12 cellular contexts compared by ENCODE assay signal in genomic region chr3:125968701-125969592, GRCh38. TPM values are rescaled to one million over a fixed set of nuclear protein-coding genes. Genes with fewer than 3 reads are reported as not detected.
DNase-seq lines count a peak whose midpoint lies in the region; ATAC-seq and TF ChIP-seq lines count a peak whose summit lies in the region.
"Not testable (repeated sequence)": the region's sequence is repeated elsewhere in the genome, so short reads cannot be mapped to it uniquely, and the experiment has no call there.
"Had no signal": no experiment of that assay in that cellular context is flagged by ENCODE, and none has a peak within 500 bp of the region (broad histone marks: within the 10 kb centered on the region; RNA-seq: fewer than 3 reads in every experiment).

TSS of gene ROPN1B (plus strand) at chr3:125969178. CDS start at chr3:125972055, 2,877 bp downstream.

- H3K23ac ChIP-seq in IMR-90 (ENCODE audit: low read depth, low read length): not testable (repeated sequence)

- not testable (repeated sequence) for H2BK120ac ChIP-seq in IMR-90 (ENCODE audit: low read depth, low read length)

- not testable (repeated sequence) for H2BK20ac ChIP-seq in IMR-90 (ENCODE audit: low read depth, low read length)

- H3K9me3 ChIP-seq in IMR-90 (ENCODE audit: control insufficient read depth, insufficient read depth, low read length): not testable (repeated sequence)

- TF ChIP-seq CTCF in Calu3 (IDR thresholded peaks at IDR 0.05; ENCODE audit: unreplicated experiment); IMR-90 (conservative IDR thresholded peaks at IDR 0.05; ENCODE audit: low read depth, low read length); activated B cell treated with CpG ODN at 0.5 μM for 24 hours (IDR thresholded peaks at IDR 0.05); endothelial cell (IDR thresholded peaks at IDR 0.05; ENCODE audit: unreplicated experiment); nephron progenitor cell (IDR thresholded peaks at IDR 0.05): not testable (repeated sequence)

- not testable (repeated sequence) for H3K14ac ChIP-seq in IMR-90 (replicated peaks; ENCODE audit: low read depth, low read length)

- H3K4me1 Mint-ChIP-seq in Calu3 (ENCODE audit: low read depth, unreplicated experiment); activated B cell treated with CpG ODN at 0.5 μM for 24 hours; activated naive CD4-positive, alpha-beta T cell treated with anti-CD3 and anti-CD28 coated beads, Interleukin-2, amount 10 ng/mL, durations not matched to agents 7 days and 5 days; endothelial cell (ENCODE audit: unreplicated experiment); nephron progenitor cell; stimulated activated naive CD8-positive, alpha-beta T cell treated with anti-CD3 and anti-CD28 coated beads, Interleukin-15, amount 100 ng/mL, for 72 hours: not testable (repeated sequence)

- POLR2A ChIA-PET in IMR-90 (lab: Charles Lee; ENCODE audit: unreplicated experiment); activated B cell treated with CpG ODN at 0.5 μM for 24 hours (lab: Charles Lee): not testable (repeated sequence)

- H3K27ac ChIP-seq in IMR-90 (ENCODE audit: insufficient read depth, low read length): not testable (repeated sequence)

- H3K56ac ChIP-seq in IMR-90 (ENCODE audit: extremely low read depth, insufficient read depth, low read length): not testable (repeated sequence)

- not testable (repeated sequence) for H2AFZ ChIP-seq in IMR-90 (replicated peaks; ENCODE audit: low read length, poor library complexity)

- intact Hi-C loops in Calu3 (cut with micrococcal nuclease; ENCODE audit: unreplicated experiment); IMR-90 (cut with micrococcal nuclease); activated B cell treated with CpG ODN at 0.5 μM for 24 hours (cut with micrococcal nuclease); left colon (cut with DNase I, micrococcal nuclease): not testable (repeated sequence)

- not testable (repeated sequence) for H3K9me3 Mint-ChIP-seq in Calu3 (ENCODE audit: low read depth, unreplicated experiment); activated B cell treated with CpG ODN at 0.5 μM for 24 hours; activated naive CD4-positive, alpha-beta T cell treated with anti-CD3 and anti-CD28 coated beads, Interleukin-2, amount 10 ng/mL, durations not matched to agents 7 days and 5 days; endothelial cell (ENCODE audit: unreplicated experiment); nephron progenitor cell; stimulated activated naive CD8-positive, alpha-beta T cell treated with anti-CD3 and anti-CD28 coated beads, Interleukin-15, amount 100 ng/mL, for 72 hours

- H3K27me3 Mint-ChIP-seq in Calu3 (ENCODE audit: unreplicated experiment) (peaks cover 21% of the 10 kb centered on the region), activated B cell treated with CpG ODN at 0.5 μM for 24 hours (peaks cover 20% of the 10 kb centered on the region), nephron progenitor cell (ENCODE audit: low read depth, poor library complexity) (peaks cover 38% of the 10 kb centered on the region)
- H3K27me3 Mint-ChIP-seq in activated naive CD4-positive, alpha-beta T cell treated with anti-CD3 and anti-CD28 coated beads, Interleukin-2, amount 10 ng/mL, durations not matched to agents 7 days and 5 days: peaks cover 27% of the 10 kb centered on the region
- H3K27me3 Mint-ChIP-seq in endothelial cell (ENCODE audit: unreplicated experiment): not testable (repeated sequence)
- H3K27me3 Mint-ChIP-seq in stimulated activated naive CD8-positive, alpha-beta T cell treated with anti-CD3 and anti-CD28 coated beads, Interleukin-15, amount 100 ng/mL, for 72 hours: peaks cover 31% of the 10 kb centered on the region

- in situ Hi-C loops in IMR-90 (cut with MboI; ENCODE audit: low sequenced_read_pairs): loop anchor here (25.0 kb wide), 1 partner anchor 418 kb away; the partner anchor contains the start of gene CFAP100

- CTCF ChIA-PET in Calu3 (lab: Charles Lee); IMR-90 (lab: Yijun Ruan, JAX); activated B cell treated with CpG ODN at 0.5 μM for 24 hours (lab: Charles Lee); activated naive CD4-positive, alpha-beta T cell treated with anti-CD3 and anti-CD28 coated beads, Interleukin-2, amount 10 ng/mL, durations not matched to agents 7 days and 5 days (lab: Charles Lee): not testable (repeated sequence)

- H3K9me1 ChIP-seq in IMR-90 (ENCODE audit: insufficient read depth, low read length): not testable (repeated sequence)

- not testable (repeated sequence) for H4K8ac ChIP-seq in IMR-90 (ENCODE audit: low read depth in 2 of 2, low read length in 2 of 2)

- H3K27me3 ChIP-seq in IMR-90 (ENCODE audit: control insufficient read depth, insufficient read depth, low read length): peaks cover 31% of the 10 kb centered on the region

- not testable (repeated sequence) for H2AK5ac ChIP-seq in IMR-90 (ENCODE audit: low read depth, low read length)

- not testable (repeated sequence) for H3K36me3 ChIP-seq in IMR-90 (ENCODE audit: control insufficient read depth, insufficient read depth, low read length)

- dilution Hi-C loops in IMR-90 (cut with HindIII; ENCODE audit: low sequenced_read_pairs, unreplicated experiment): not testable (repeated sequence)

- H2AK9ac ChIP-seq in IMR-90 (replicated peaks; ENCODE audit: low read depth, low read length, poor library complexity): not testable (repeated sequence)

- H3K36me3 Mint-ChIP-seq in Calu3 (ENCODE audit: insufficient read depth, unreplicated experiment); activated B cell treated with CpG ODN at 0.5 μM for 24 hours (ENCODE audit: low read depth); activated naive CD4-positive, alpha-beta T cell treated with anti-CD3 and anti-CD28 coated beads, Interleukin-2, amount 10 ng/mL, durations not matched to agents 7 days and 5 days; endothelial cell (ENCODE audit: low read depth, unreplicated experiment); nephron progenitor cell (ENCODE audit: low read depth): not testable (repeated sequence)

- no CpG with 5 or more reads among the region's 50 CpGs for WGBS in IMR-90 (ENCODE audit: extremely low coverage in 2 of 2, insufficient read length in 1 of 2), 2 experiments

- H4K5ac ChIP-seq in IMR-90 (ENCODE audit: low read depth, low read length): not testable (repeated sequence)

- ATAC-seq in IMR-90 (ENCODE audit: low read depth): peak; percentile 63
- peak; percentile 78 for ATAC-seq in activated B cell treated with CpG ODN at 0.5 μM for 24 hours (ENCODE audit: low read depth)
- peak; percentile 84 for ATAC-seq in left colon
- peak; percentile 90 for ATAC-seq in stimulated activated naive CD8-positive, alpha-beta T cell treated with anti-CD3 and anti-CD28 coated beads, Interleukin-15, amount 100 ng/mL, for 72 hours

- not testable (repeated sequence) for TF ChIP-seq POLR2A in IMR-90 (IDR thresholded peaks at IDR 0.05; ENCODE audit: low read depth, low read length)

- H3K4me3 ChIP-seq in IMR-90 (ENCODE audit: insufficient read depth, low read depth, low read length): not testable (repeated sequence)

- not testable (repeated sequence) for H2BK15ac ChIP-seq in IMR-90 (ENCODE audit: low read depth, low read length)

- not testable (repeated sequence) for H3K4me1 ChIP-seq in IMR-90 (ENCODE audit: control insufficient read depth, insufficient read depth, low read length)

- not testable (repeated sequence) for H4K91ac ChIP-seq in IMR-90 (ENCODE audit: insufficient read depth, low read depth, low read length)

- H3K79me1 ChIP-seq in IMR-90 (ENCODE audit: low read depth in 1 of 2, low read length in 2 of 2): not testable (repeated sequence)

- not testable (repeated sequence) for H4K20me1 ChIP-seq in IMR-90 (ENCODE audit: insufficient read depth, low read length)

- H3K4me2 ChIP-seq in IMR-90 (ENCODE audit: low read depth, low read length): not testable (repeated sequence)

- H3K18ac ChIP-seq in IMR-90 (ENCODE audit: low read depth, low read length): not testable (repeated sequence)

- not testable (repeated sequence) for DNase-seq in Calu3; IMR-90; activated B cell treated with CpG ODN at 0.5 μM for 24 hours; activated naive CD4-positive, alpha-beta T cell treated with anti-CD3 and anti-CD28 coated beads, Interleukin-2, amount 10 ng/mL, durations not matched to agents 7 days and 5 days; endothelial cell (ENCODE audit: low spot score); left colon; nephron progenitor cell; stimulated activated naive CD8-positive, alpha-beta T cell treated with anti-CD3 and anti-CD28 coated beads, Interleukin-15, amount 100 ng/mL, for 72 hours

- not testable (repeated sequence) for H3K4ac ChIP-seq in IMR-90 (ENCODE audit: low read depth, low read length)

- not testable (repeated sequence) for H3K27ac Mint-ChIP-seq in Calu3 (ENCODE audit: unreplicated experiment); activated B cell treated with CpG ODN at 0.5 μM for 24 hours; activated naive CD4-positive, alpha-beta T cell treated with anti-CD3 and anti-CD28 coated beads, Interleukin-2, amount 10 ng/mL, durations not matched to agents 7 days and 5 days; endothelial cell (ENCODE audit: unreplicated experiment); nephron progenitor cell; stimulated activated naive CD8-positive, alpha-beta T cell treated with anti-CD3 and anti-CD28 coated beads, Interleukin-15, amount 100 ng/mL, for 72 hours

- peak within 1 kb of the TSS; percentile 56 for H3K4me3 Mint-ChIP-seq in Calu3 (ENCODE audit: low read depth, unreplicated experiment)
- H3K4me3 Mint-ChIP-seq in activated B cell treated with CpG ODN at 0.5 μM for 24 hours: peak within 1 kb of the TSS; percentile 45
- peak within 1 kb of the TSS; percentile 48 for H3K4me3 Mint-ChIP-seq in activated naive CD4-positive, alpha-beta T cell treated with anti-CD3 and anti-CD28 coated beads, Interleukin-2, amount 10 ng/mL, durations not matched to agents 7 days and 5 days
- H3K4me3 Mint-ChIP-seq in endothelial cell (ENCODE audit: unreplicated experiment): peak within 1 kb of the TSS; percentile 66
- peak within 1 kb of the TSS; percentile 60 for H3K4me3 Mint-ChIP-seq in nephron progenitor cell
- peak within 1 kb of the TSS; percentile 24 to 40 for H3K4me3 Mint-ChIP-seq in stimulated activated naive CD8-positive, alpha-beta T cell treated with anti-CD3 and anti-CD28 coated beads, Interleukin-15, amount 100 ng/mL, for 72 hours

- not testable (repeated sequence) for TF ChIP-seq RAD21 in IMR-90 (IDR thresholded peaks at IDR 0.05; ENCODE audit: low read length)

- H2BK5ac ChIP-seq in IMR-90 (ENCODE audit: low read depth, low read length, poor library complexity, severe bottlenecking): not testable (repeated sequence)

- TSS peak; percentile 48 for BruUV-seq in Calu3 (replicated peaks; lab: Mats Ljungman, UMichigan)
- BruUV-seq in IMR-90 (replicated peaks; lab: Mats Ljungman, UMichigan): not testable (repeated sequence)

- not testable (repeated sequence) for H3K9ac ChIP-seq in IMR-90 (ENCODE audit: low read depth, low read length)

RNA-seq across cellular contexts. Expression of gene ROPN1B, which starts in this region (rescaled TPM):
- 0.76 and 0.92 TPM in 2 replicates for total RNA-seq in Calu3 (2022)
- total RNA-seq in IMR-90 (2012; rRNA removed): not detected in 2 replicates
- polyA plus RNA-seq in IMR-90 (2012; rRNA removed): not detected in 2 replicates
- polyA plus RNA-seq in IMR-90 (2012; cell fraction: cytosol; rRNA removed): not detected in 2 replicates
- polyA plus RNA-seq in IMR-90 (2012; cell fraction: nucleus; rRNA removed; ENCODE audit: low replicate concordance): not detected in 2 replicates
- total RNA-seq in activated B cell treated with CpG ODN at 0.5 μM for 24 hours: not detected in 2 replicates
- not detected for total RNA-seq in endothelial cell (ENCODE audit: unreplicated experiment)
- total RNA-seq in left colon: under 1 TPM in 1 of 2 donors, not detected in 1; 0.50 TPM
- total RNA-seq: esophagus squamous epithelium, lung microvascular endothelial cell, thoracic aorta had no signal
- polyA plus RNA-seq: AG04450 had no signal

Comparison
In these comparisons a context has a peak if more than half of its experiments do, and no peak if none do; other contexts are left out.
1. Peak in ATAC-seq in IMR-90; RNA of the gene not detected or under 1 TPM.
2. Peak in ATAC-seq in activated B cell treated with CpG ODN at 0.5 μM for 24 hours; RNA of the gene not detected or under 1 TPM.
3. Peak in ATAC-seq in left colon; RNA of the gene not detected or under 1 TPM.